In the genomic region with DNA sequence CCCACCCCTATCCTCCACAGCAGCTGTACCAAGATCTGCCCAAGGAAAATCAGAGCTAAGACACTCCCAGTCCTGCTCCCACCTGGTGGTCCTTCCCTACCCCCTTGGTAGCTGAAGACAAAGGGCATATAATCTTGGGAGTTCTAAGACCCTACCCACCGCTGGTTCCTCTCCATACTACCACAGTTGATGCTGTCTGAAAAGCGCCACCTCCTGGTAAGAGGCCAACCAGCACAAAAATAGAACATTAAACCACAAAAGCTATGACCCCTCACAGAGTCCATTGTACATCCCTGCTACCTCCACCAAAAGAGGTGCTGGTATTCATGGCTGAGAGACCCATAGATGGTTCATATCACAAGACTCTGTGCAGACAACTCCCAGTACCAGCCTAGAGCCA, we compare ENCODE assay signal across 1 cellular context.
TF ChIP-seq lines count a peak whose summit lies in the region.

No MANE protein-coding gene starts in this region.

TF ChIP-seq in HCT116, 20 proteins besides CTCF, POLR2A, EP300 and RAD21 (continued from another document):
- TF ChIP-seq, protein P1, sequence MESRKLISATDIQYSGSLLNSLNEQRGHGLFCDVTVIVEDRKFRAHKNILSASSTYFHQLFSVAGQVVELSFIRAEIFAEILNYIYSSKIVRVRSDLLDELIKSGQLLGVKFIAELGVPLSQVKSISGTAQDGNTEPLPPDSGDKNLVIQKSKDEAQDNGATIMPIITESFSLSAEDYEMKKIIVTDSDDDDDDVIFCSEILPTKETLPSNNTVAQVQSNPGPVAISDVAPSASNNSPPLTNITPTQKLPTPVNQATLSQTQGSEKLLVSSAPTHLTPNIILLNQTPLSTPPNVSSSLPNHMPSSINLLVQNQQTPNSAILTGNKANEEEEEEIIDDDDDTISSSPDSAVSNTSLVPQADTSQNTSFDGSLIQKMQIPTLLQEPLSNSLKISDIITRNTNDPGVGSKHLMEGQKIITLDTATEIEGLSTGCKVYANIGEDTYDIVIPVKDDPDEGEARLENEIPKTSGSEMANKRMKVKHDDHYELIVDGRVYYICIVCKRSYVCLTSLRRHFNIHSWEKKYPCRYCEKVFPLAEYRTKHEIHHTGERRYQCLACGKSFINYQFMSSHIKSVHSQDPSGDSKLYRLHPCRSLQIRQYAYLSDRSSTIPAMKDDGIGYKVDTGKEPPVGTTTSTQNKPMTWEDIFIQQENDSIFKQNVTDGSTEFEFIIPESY (IDR thresholded peaks at IDR 0.05; ENCODE audit: extremely low read depth, insufficient replicate concordance, low read length), result no peak
- TF ChIP-seq, protein P2, sequence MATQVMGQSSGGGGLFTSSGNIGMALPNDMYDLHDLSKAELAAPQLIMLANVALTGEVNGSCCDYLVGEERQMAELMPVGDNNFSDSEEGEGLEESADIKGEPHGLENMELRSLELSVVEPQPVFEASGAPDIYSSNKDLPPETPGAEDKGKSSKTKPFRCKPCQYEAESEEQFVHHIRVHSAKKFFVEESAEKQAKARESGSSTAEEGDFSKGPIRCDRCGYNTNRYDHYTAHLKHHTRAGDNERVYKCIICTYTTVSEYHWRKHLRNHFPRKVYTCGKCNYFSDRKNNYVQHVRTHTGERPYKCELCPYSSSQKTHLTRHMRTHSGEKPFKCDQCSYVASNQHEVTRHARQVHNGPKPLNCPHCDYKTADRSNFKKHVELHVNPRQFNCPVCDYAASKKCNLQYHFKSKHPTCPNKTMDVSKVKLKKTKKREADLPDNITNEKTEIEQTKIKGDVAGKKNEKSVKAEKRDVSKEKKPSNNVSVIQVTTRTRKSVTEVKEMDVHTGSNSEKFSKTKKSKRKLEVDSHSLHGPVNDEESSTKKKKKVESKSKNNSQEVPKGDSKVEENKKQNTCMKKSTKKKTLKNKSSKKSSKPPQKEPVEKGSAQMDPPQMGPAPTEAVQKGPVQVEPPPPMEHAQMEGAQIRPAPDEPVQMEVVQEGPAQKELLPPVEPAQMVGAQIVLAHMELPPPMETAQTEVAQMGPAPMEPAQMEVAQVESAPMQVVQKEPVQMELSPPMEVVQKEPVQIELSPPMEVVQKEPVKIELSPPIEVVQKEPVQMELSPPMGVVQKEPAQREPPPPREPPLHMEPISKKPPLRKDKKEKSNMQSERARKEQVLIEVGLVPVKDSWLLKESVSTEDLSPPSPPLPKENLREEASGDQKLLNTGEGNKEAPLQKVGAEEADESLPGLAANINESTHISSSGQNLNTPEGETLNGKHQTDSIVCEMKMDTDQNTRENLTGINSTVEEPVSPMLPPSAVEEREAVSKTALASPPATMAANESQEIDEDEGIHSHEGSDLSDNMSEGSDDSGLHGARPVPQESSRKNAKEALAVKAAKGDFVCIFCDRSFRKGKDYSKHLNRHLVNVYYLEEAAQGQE (IDR thresholded peaks at IDR 0.05; ENCODE audit: low read depth), result no peak
- TF ChIP-seq CEBPB (IDR thresholded peaks at IDR 0.05; ENCODE audit: low read depth) (no peak), CBX3 (IDR thresholded peaks at IDR 0.05; ENCODE audit: low read depth) (no peak)
